In genomic region chr7:22885824-22886255, GRCh38 we compare ENCODE assay signal across 8 cellular contexts.
A peak's percentile ranks its signal among the peaks of the same experiment; 100 is the strongest.
DNase-seq lines count a peak whose midpoint lies in the region; ATAC-seq and TF ChIP-seq lines count a peak whose summit lies in the region.

No MANE protein-coding gene starts in this region.

- peak; percentile 38 for DNase-seq in GF-D8 (lab: John Stamatoyannopoulos, UW)
- DNase-seq in HT1080 (ENCODE audit: low read depth) = peak; percentile 48
- DNase-seq in activated CD4-positive, CD25-positive, alpha-beta regulatory T cell treated with anti-CD3 and anti-CD28 coated beads, Interleukin-2, amount 50 U/mL, for 72 hours = peak; percentile 36
- DNase-seq in lower lobe of right lung = no peak
- DNase-seq in cardiac septum (ENCODE audit: low spot score) = no peak
- no peak for DNase-seq in NCI-H1436 (lab: John Stamatoyannopoulos, UW)
- no peak for DNase-seq in SW 1271 (lab: John Stamatoyannopoulos, UW)

- H3K9me3 ChIP-seq in lower lobe of right lung = no peaks in the 10 kb centered on the region

- no peak overlapping the region for H3K4me3 ChIP-seq in lower lobe of right lung

- ATAC-seq in GM21390 (IDR thresholded peaks at IDR 0.05; ENCODE audit: unreplicated experiment) = peak; percentile 89
- ATAC-seq in lower lobe of right lung = peak; percentile 55 to 58

- H3K27ac ChIP-seq in lower lobe of right lung = no peak overlapping the region

- no peak for TF ChIP-seq CTCF in lower lobe of right lung (IDR thresholded peaks at IDR 0.05)

- H3K27me3 ChIP-seq in lower lobe of right lung (ENCODE audit: low read depth) = no peaks in the 10 kb centered on the region

- H3K4me1 ChIP-seq in lower lobe of right lung = peaks cover 14% of the 10 kb centered on the region

- intact Hi-C loops in lower lobe of right lung (cut with DNase I) = no loop called here
- intact Hi-C loops in cardiac septum (cut with DNase I) = no loop called here

- H3K36me3 ChIP-seq in lower lobe of right lung = no peaks in the 10 kb centered on the region

Comparison
In these comparisons a context has a peak if more than half of its experiments do, and no peak if none do; other contexts are left out.
1. DNase-seq: peak in GF-D8 (single experiment), HT1080 (single experiment) and activated CD4-positive, CD25-positive, alpha-beta regulatory T cell treated with anti-CD3 and anti-CD28 coated beads, Interleukin-2, amount 50 U/mL, for 72 hours (single experiment); none in lower lobe of right lung (single experiment), cardiac septum (single experiment), NCI-H1436 (single experiment) and SW 1271 (0 of 2).